7 cellular contexts compared by ENCODE assay signal in the genomic region with DNA sequence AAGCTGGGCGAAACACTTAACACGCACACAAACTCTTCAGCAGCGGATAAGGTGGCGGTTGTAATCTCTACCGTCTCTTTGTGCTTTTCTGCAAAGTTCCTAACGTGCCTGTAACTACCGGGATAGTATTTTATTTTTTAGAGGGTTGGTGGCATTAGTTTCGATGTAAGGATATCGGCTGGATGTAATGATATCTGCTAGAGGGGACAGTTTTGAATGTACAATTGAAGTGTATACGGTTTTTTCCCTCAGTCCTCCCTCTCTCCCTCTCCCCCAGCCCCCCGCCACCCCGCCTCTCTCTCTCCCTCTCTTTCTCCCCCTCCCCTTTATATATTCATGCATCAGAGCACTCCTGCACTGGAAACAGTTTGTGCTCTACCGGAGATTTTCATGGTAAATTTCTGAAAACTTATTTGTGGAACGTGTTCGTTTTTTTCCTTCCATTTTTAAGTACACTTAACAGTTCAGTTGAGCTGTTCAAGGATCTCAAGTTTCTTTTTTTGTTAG. TPM values are rescaled to one million over a fixed set of nuclear protein-coding genes. Genes with fewer than 3 reads are reported as not detected.
DNase-seq lines count a peak whose midpoint lies in the region; TF ChIP-seq lines count a peak whose summit lies in the region.

No MANE protein-coding gene starts in this region.

- H3K9me3 Mint-ChIP-seq in activated T-helper 1 cell treated with anti-CD3 and anti-CD28 coated beads, Interleukin-12 subunit alpha, Interleukin-12 subunit beta, Interleukin-2, Interleukin-4 antibody, amounts not matched to agents 30 ng/mL and 10 ng/mL and 1 ng/mL, durations not matched to agents 14 hours and 24 hours and 36 hours: no peaks in the 10 kb centered on the region

- peak overlapping the region; percentile 98 for H3K4me3 ChIP-seq in HUES48 (ENCODE audit: low read depth, low read length)
- peak overlapping the region; percentile 78 to 91 for H3K4me3 ChIP-seq in stomach smooth muscle (ENCODE audit: low read length in 2 of 2)

- H3K27ac ChIP-seq in HUES48 (ENCODE audit: low read depth, low read length): peak overlapping the region; percentile 76
- peak overlapping the region; percentile 70 for H3K27ac ChIP-seq in stomach smooth muscle (ENCODE audit: low read length)

- H3K4me3 Mint-ChIP-seq in activated T-helper 1 cell treated with anti-CD3 and anti-CD28 coated beads, Interleukin-12 subunit alpha, Interleukin-12 subunit beta, Interleukin-2, Interleukin-4 antibody, amounts not matched to agents 30 ng/mL and 10 ng/mL and 1 ng/mL, durations not matched to agents 14 hours and 24 hours and 36 hours: no peak overlapping the region

- H3K36me3 ChIP-seq in HUES48 (ENCODE audit: control insufficient read depth, insufficient read depth, low read length) (no peaks in the 10 kb centered on the region), stomach smooth muscle (ENCODE audit: control insufficient read depth in 2 of 2, insufficient read depth in 2 of 2, low read length in 2 of 2) (no peaks in the 10 kb centered on the region)

- no peak overlapping the region for H3K27ac Mint-ChIP-seq in activated T-helper 1 cell treated with anti-CD3 and anti-CD28 coated beads, Interleukin-12 subunit alpha, Interleukin-12 subunit beta, Interleukin-2, Interleukin-4 antibody, amounts not matched to agents 30 ng/mL and 10 ng/mL and 1 ng/mL, durations not matched to agents 14 hours and 24 hours and 36 hours

- H3K27me3 Mint-ChIP-seq in activated T-helper 1 cell treated with anti-CD3 and anti-CD28 coated beads, Interleukin-12 subunit alpha, Interleukin-12 subunit beta, Interleukin-2, Interleukin-4 antibody, amounts not matched to agents 30 ng/mL and 10 ng/mL and 1 ng/mL, durations not matched to agents 14 hours and 24 hours and 36 hours (ENCODE audit: insufficient read depth): no peaks in the 10 kb centered on the region

- intact Hi-C loops in activated T-helper 1 cell treated with anti-CD3 and anti-CD28 coated beads, Interleukin-12 subunit alpha, Interleukin-12 subunit beta, Interleukin-2, Interleukin-4 antibody, amounts not matched to agents 30 ng/mL and 10 ng/mL and 1 ng/mL, durations not matched to agents 14 hours and 24 hours and 36 hours (cut with micrococcal nuclease): loop anchor here (1.0 to 5.0 kb wide), 4 partner anchors 19 to 327 kb away; partner anchors contain the start of gene RPA3

- H3K36me3 Mint-ChIP-seq in activated T-helper 1 cell treated with anti-CD3 and anti-CD28 coated beads, Interleukin-12 subunit alpha, Interleukin-12 subunit beta, Interleukin-2, Interleukin-4 antibody, amounts not matched to agents 30 ng/mL and 10 ng/mL and 1 ng/mL, durations not matched to agents 14 hours and 24 hours and 36 hours (ENCODE audit: low read depth): peaks cover 2% of the 10 kb centered on the region

- H3K4me1 ChIP-seq in HUES48 (ENCODE audit: control insufficient read depth, insufficient read depth, low read length) (peaks cover 41% of the 10 kb centered on the region), stomach smooth muscle (ENCODE audit: control insufficient read depth, insufficient read depth, low read length) (peaks cover 11% of the 10 kb centered on the region)

- peaks cover 24% of the 10 kb centered on the region for H3K4me1 Mint-ChIP-seq in activated T-helper 1 cell treated with anti-CD3 and anti-CD28 coated beads, Interleukin-12 subunit alpha, Interleukin-12 subunit beta, Interleukin-2, Interleukin-4 antibody, amounts not matched to agents 30 ng/mL and 10 ng/mL and 1 ng/mL, durations not matched to agents 14 hours and 24 hours and 36 hours (ENCODE audit: low read depth)

- DNase-seq in germinal center (ENCODE audit: low spot score): peak; percentile 10
- DNase-seq in stimulated activated CD4-positive, alpha-beta T cell treated with anti-CD3 and anti-CD28 coated beads, Interleukin-4, amount 100 ng/mL, for 24 hours: no peak
- DNase-seq in activated T-helper 1 cell treated with anti-CD3 and anti-CD28 coated beads, Interleukin-12 subunit alpha, Interleukin-12 subunit beta, Interleukin-2, Interleukin-4 antibody, amounts not matched to agents 30 ng/mL and 10 ng/mL and 1 ng/mL, durations not matched to agents 14 hours and 24 hours and 36 hours (ENCODE audit: low spot score): no peak
- no peak for DNase-seq in hepatic stellate cell (ENCODE audit: low spot score)

- H3K27me3 ChIP-seq in HUES48 (ENCODE audit: control insufficient read depth, insufficient read depth, low read length) (no peaks in the 10 kb centered on the region), stomach smooth muscle (ENCODE audit: control insufficient read depth in 1 of 2, insufficient read depth in 2 of 2, low read length in 2 of 2) (no peaks in the 10 kb centered on the region)

- H3K9me3 ChIP-seq in HUES48 (ENCODE audit: control insufficient read depth, insufficient read depth, low read length): no peaks in the 10 kb centered on the region
- no peaks in the 10 kb centered on the region for H3K9me3 ChIP-seq in stomach smooth muscle (ENCODE audit: control insufficient read depth in 2 of 2, low read length in 2 of 2)

- H3K9ac ChIP-seq in HUES48 (ENCODE audit: low read depth, low read length) (peak overlapping the region; percentile 53), stomach smooth muscle (ENCODE audit: low read length in 2 of 2) (peak overlapping the region; percentile 74 to 78)

TF ChIP-seq in PFSK-1, 5 proteins besides CTCF, POLR2A, EP300 and RAD21:
- TF ChIP-seq FOXP2 (optimal IDR thresholded peaks at IDR 0.05; ENCODE audit: borderline replicate concordance, extremely low read depth, extremely low read length, insufficient read depth) (no peak), TAF1 (IDR thresholded peaks at IDR 0.05; ENCODE audit: borderline replicate concordance, insufficient read depth, low read length) (peak; percentile 29; the same call in 1 of the 2 replicates), SIN3A (IDR thresholded peaks at IDR 0.05; ENCODE audit: borderline replicate concordance, insufficient read depth, low read length) (0 out of 2 replicates have a peak, but pooled peaks have one; percentile 0)

RNA-seq across cellular contexts. Expression of gene GLCCI1, which starts 1.6 kb away (rescaled TPM):
- polyA plus RNA-seq in PFSK-1 (2012; ENCODE audit: insufficient read length, low read depth): 9.2 TPM
- 13.4 and 13.5 TPM in 2 replicates for total RNA-seq in activated T-helper 1 cell treated with anti-CD3 and anti-CD28 coated beads, Interleukin-12 subunit alpha, Interleukin-12 subunit beta, Interleukin-2, Interleukin-4 antibody, amounts not matched to agents 30 ng/mL and 10 ng/mL and 1 ng/mL, durations not matched to agents 14 hours and 24 hours and 36 hours
